In the genomic region with DNA sequence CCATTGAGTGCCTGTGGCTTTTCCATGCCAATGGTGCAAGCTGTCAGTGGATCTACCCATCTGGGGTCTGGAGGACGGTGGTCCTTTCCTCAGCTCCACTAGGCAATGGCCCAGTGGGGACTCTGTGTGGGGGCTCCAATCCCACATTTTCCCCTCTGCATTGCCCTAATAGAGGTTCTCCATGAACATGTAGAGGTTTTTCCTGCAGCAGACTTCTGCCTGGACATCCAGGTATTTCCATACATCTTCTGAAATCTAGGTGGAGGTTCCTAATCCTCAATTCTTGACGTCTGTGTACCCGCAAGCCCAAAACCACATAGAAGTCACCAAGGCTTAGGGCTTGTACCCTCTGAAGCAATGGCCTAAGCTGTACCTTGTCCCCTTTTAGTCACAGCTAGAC, we compare ENCODE assay signal across 31 cellular contexts.
DNase-seq lines count a peak whose midpoint lies in the region; ATAC-seq, FAIRE-seq and TF ChIP-seq lines count a peak whose summit lies in the region.
"Had no signal": no experiment of that assay in that cellular context is flagged by ENCODE, and none has a peak within 500 bp of the region (broad histone marks: within the 10 kb centered on the region; RNA-seq: fewer than 3 reads in every experiment).

No MANE protein-coding gene starts in this region.

- H3K9ac ChIP-seq in K562 (ENCODE audit: insufficient read depth in 1 of 2, low read depth in 2 of 2, low read length in 2 of 2), result no peak overlapping the region
- H3K9ac ChIP-seq: BLaER1; BLaER1 treated with 17β-estradiol and CSF1 and Interleukin-3, amounts not matched to agents 10 nM and 100 nM had no signal

- POLR2A ChIA-PET in HEK293 (lab: Yijun Ruan, JAX) (no interaction called here), K562 (lab: Yijun Ruan, JAX) (no interaction called here)

- no peak overlapping the region for H2AFZ ChIP-seq in K562 (ENCODE audit: low read depth, low read length)

- H3K36me3 ChIP-seq in HEK293 (ENCODE audit: control insufficient read depth in 2 of 2, insufficient read depth in 1 of 2, low read length in 2 of 2) (no peaks in the 10 kb centered on the region), K562 (ENCODE audit: control insufficient read depth, insufficient read depth, low read length) (no peaks in the 10 kb centered on the region; the same call in 2 of the 3 replicates)
- H3K36me3 ChIP-seq: BE2C; BLaER1; BLaER1 treated with 17β-estradiol and CSF1 and Interleukin-3, amounts not matched to agents 10 nM and 100 nM had no signal

- FAIRE-seq in K562 (lab: Jason Lieb, UNC), result no peak
- FAIRE-seq: A204.1, A549, D721Med had no signal

- no peak for ATAC-seq in K562
- ATAC-seq: A549; CD8-positive, alpha-beta T cell had no signal

- no peak for TF ChIP-seq EP300 in K562 (IDR thresholded peaks at IDR 0.05; ENCODE audit: low read length)

- no peak for TF ChIP-seq RAD21 in K562 (CRISPR knock-in tag; conservative IDR thresholded peaks at IDR 0.05 in 1 of 2, IDR thresholded peaks at IDR 0.05 in 1 of 2)

- BruUV-seq in K562 (replicated peaks; lab: Mats Ljungman, UMichigan), result no TSS peak

- no peak for TF ChIP-seq POLR2A in K562 (conservative IDR thresholded peaks at IDR 0.05)

- H3K27me3 ChIP-seq in K562 (ENCODE audit: control insufficient read depth in 2 of 2, insufficient read depth in 2 of 2, low read length in 2 of 2), result no peaks in the 10 kb centered on the region
- H3K27me3 ChIP-seq: BE2C; BLaER1; BLaER1 treated with 17β-estradiol and CSF1 and Interleukin-3, amounts not matched to agents 10 nM and 100 nM had no signal

- H4K20me1 ChIP-seq in K562 (replicated peaks; ENCODE audit: control insufficient read depth, insufficient read depth, low read length), result no peaks in the 10 kb centered on the region
- H4K20me1 ChIP-seq: BLaER1; BLaER1 treated with 17β-estradiol and CSF1 and Interleukin-3, amounts not matched to agents 10 nM and 100 nM had no signal

- TF ChIP-seq CTCF in HEK293 (tag by site-specific recombination; IDR thresholded peaks at IDR 0.05), result no peak
- no peak for TF ChIP-seq CTCF in K562 (IDR thresholded peaks at IDR 0.05 in 2 of 3, conservative IDR thresholded peaks at IDR 0.05 in 1 of 3; ENCODE audit: insufficient read depth in 2 of 3, low read depth in 1 of 3, low read length in 3 of 3)

- WGBS in K562 (ENCODE audit: insufficient coverage, low coverage, missing lambda C conversion rate), result 91% methylated on average over 2 of the region's 3 CpGs

- H3K4me3 ChIP-seq in HEK293 (ENCODE audit: low read depth, low read length) (no peak overlapping the region), K562 (no peak overlapping the region)
- H3K4me3 ChIP-seq: A549; BLaER1; BLaER1 treated with 17β-estradiol and CSF1 and Interleukin-3, amounts not matched to agents 10 nM and 100 nM had no signal

- no peaks in the 10 kb centered on the region for H3K9me1 ChIP-seq in K562 (ENCODE audit: control insufficient read depth, insufficient read depth, low read length)

- in situ Hi-C loops in K562 (cut with MboI), result no loop called here

- DNase-seq in K562 (ENCODE audit: extremely low read depth in 1 of 4, low spot score in 3 of 4) (no peak), kidney tubule cell (ENCODE audit: low spot score) (no peak)
- no peak for DNase-seq in stimulated activated CD4-positive, alpha-beta T cell treated with anti-CD3 and anti-CD28 coated beads, Interleukin-4, amount 100 ng/mL, for 4 hours
- DNase-seq: 8988T; ACHN; AML-193; BE2C; C1 segment of cervical spinal cord; Caco-2; Calu3; CD4-positive, alpha-beta memory T cell; CD4-positive, alpha-beta T cell; CD4-positive, CD25-positive, alpha-beta regulatory T cell; CD8-positive, alpha-beta memory T cell; CD8-positive, alpha-beta T cell; COR-L47; DMS 273 treated with DMSO at 0.1 percent for 48 hours; DMS153; DMS53; DMS79; DMS79 treated with DMSO at 0.1 percent for 48 hours; DND-41; EL had no signal

- H3K4me2 ChIP-seq in K562 (ENCODE audit: insufficient read depth, low read length), result no peak overlapping the region
- H3K4me2 ChIP-seq: A549; BLaER1; BLaER1 treated with 17β-estradiol and CSF1 and Interleukin-3, amounts not matched to agents 10 nM and 100 nM had no signal

- no peaks in the 10 kb centered on the region for H3K9me3 ChIP-seq in HEK293 (ENCODE audit: control insufficient read depth, insufficient read depth, low read depth, low read length)
- H3K9me3 ChIP-seq in K562 (replicated peaks; ENCODE audit: control insufficient read depth, insufficient read depth, low read depth, low read length), result no peaks in the 10 kb centered on the region; the same call in none of the 2 replicates
- H3K9me3 ChIP-seq: BE2C, Caco-2 had no signal

- no peak overlapping the region for H3K27ac ChIP-seq in HEK293 (ENCODE audit: extremely low read depth, low read depth, low read length)
- H3K27ac ChIP-seq in K562 (ENCODE audit: extremely low read depth, low read depth, low read length), result no peak overlapping the region
- H3K27ac ChIP-seq: 22Rv1; A549; BLaER1; BLaER1 treated with 17β-estradiol and CSF1 and Interleukin-3, amounts not matched to agents 10 nM and 100 nM; C4-2B had no signal

- CTCF ChIA-PET in HEK293 (lab: Yijun Ruan, JAX) (no interaction called here), K562 (lab: Yijun Ruan, JAX; ENCODE audit: low intra/inter-chr PET ratio) (no interaction called here)

- intact Hi-C loops in K562 (cut with micrococcal nuclease), result no loop called here

- H3K79me2 ChIP-seq in K562 (ENCODE audit: control insufficient read depth, insufficient read depth, low read length), result no peaks in the 10 kb centered on the region

- no peaks in the 10 kb centered on the region for H3K4me1 ChIP-seq in HEK293 (ENCODE audit: control insufficient read depth, insufficient read depth, low read length)
- no peaks in the 10 kb centered on the region for H3K4me1 ChIP-seq in K562 (replicated peaks in 1 of 2; ENCODE audit: control insufficient read depth in 2 of 2, insufficient read depth in 2 of 2, low read length in 2 of 2)
- H3K4me1 ChIP-seq: A549, BE2C, BLaER1, Caco-2 had no signal

TF ChIP-seq in HEK293, 187 proteins besides CTCF, POLR2A, EP300 and RAD21:
- TF ChIP-seq ZNF157 (tag by site-specific recombination; IDR thresholded peaks at IDR 0.05), result no peak
- peak; percentile 16 for TF ChIP-seq SETDB1 (IDR thresholded peaks at IDR 0.05; ENCODE audit: insufficient read length, low read length)

TF ChIP-seq in K562, 482 proteins besides CTCF, POLR2A, EP300 and RAD21:
- TF ChIP-seq DDX20 (tag; IDR thresholded peaks at IDR 0.05; ENCODE audit: low read depth) (no peak), ZNF274 (IDR thresholded peaks at IDR 0.05; ENCODE audit: borderline replicate concordance, low read depth, low read length) (no peak), TRIM28 (IDR thresholded peaks at IDR 0.05) (peak; percentile 60; the same call in 1 of the 2 replicates), MYC (IDR thresholded peaks at IDR 0.05; ENCODE audit: low read depth, low read length) (no peak), MYC (CRISPR knock-in tag; IDR thresholded peaks at IDR 0.05; ENCODE audit: borderline replicate concordance, low read depth) (no peak), ZNF311 (CRISPR knock-in tag; IDR thresholded peaks at IDR 0.05) (no peak), ZNF436 (CRISPR knock-in tag; IDR thresholded peaks at IDR 0.05) (no peak), CBX5 (IDR thresholded peaks at IDR 0.05; ENCODE audit: borderline replicate concordance, low read depth) (peak; percentile 72; the same call in 1 of the 2 replicates), MTA1 (IDR thresholded peaks at IDR 0.05; ENCODE audit: borderline replicate concordance) (no peak), ADNP (tag; IDR thresholded peaks at IDR 0.05) (no peak), TAF15 (IDR thresholded peaks at IDR 0.05; ENCODE audit: low read depth, low read length) (no peak), CSDE1 (IDR thresholded peaks at IDR 0.05) (no peak), NR1H2 (CRISPR knock-in tag; IDR thresholded peaks at IDR 0.05) (no peak), XRCC5 (IDR thresholded peaks at IDR 0.05; ENCODE audit: low read depth, low read length) (no peak), CC2D1A (IDR thresholded peaks at IDR 0.05) (no peak)

Comparison
In these comparisons a context has a peak if more than half of its experiments do, and no peak if none do; other contexts are left out.
1. Of the 44 proteins assayed by ChIP-seq in both K562 and HEK293: peak only in K562: TRIM28; only in HEK293: SETDB1; in both: none; in neither: 42.